Comparison of ENCODE assay signal across 11 cellular contexts in the genomic region with DNA sequence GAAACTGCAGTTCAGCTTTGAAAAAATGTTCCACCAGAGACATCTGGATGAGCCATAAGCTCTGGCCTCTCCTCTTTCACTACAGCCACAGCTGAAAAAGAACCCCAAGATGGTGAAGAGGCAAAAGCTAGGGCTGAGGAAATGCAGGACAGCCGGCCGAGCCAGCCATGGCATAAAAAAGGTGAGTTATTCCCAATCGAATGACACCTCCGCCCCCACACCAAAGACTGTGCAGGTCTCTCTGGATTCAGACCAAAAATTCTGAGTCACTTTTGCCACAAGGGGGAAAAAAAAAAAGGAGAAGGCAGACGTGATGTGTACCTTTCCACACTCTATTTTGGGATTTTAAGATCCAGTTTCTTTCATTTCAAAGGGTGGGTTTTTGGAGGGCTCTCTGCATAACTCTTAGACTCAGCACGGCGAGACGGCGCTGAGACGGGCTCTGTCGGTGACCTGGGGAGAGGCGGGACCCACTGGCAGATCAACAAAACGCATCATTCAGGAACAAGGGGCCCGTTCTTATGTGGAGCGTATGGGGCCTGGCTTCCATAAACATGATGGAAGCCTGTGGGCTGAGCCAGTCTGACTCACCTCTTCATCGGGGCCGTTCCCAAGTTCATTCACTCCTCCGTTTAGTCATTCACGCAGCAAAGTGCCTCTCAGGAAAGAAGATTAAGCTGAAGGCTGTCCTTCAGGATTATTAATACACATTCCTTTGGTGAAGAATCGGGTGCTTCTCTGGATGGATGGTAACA. TPM values are rescaled to one million over a fixed set of nuclear protein-coding genes. Genes with fewer than 3 reads are reported as not detected.
A peak's percentile ranks its signal among the peaks of the same experiment; 100 is the strongest.
DNase-seq lines count a peak whose midpoint lies in the region; TF ChIP-seq lines count a peak whose summit lies in the region.
"Had no signal": no experiment of that assay in that cellular context is flagged by ENCODE, and none has a peak within 500 bp of the region (broad histone marks: within the 10 kb centered on the region; RNA-seq: fewer than 3 reads in every experiment).

No MANE protein-coding gene starts in this region.

- CTCF ChIA-PET in PC-9 (lab: Charles Lee), result no interaction called here

- H3K4me3 Mint-ChIP-seq in osteocyte (ENCODE audit: unreplicated experiment), result no peak overlapping the region
- H3K4me3 Mint-ChIP-seq in glutamatergic neuron (ENCODE audit: unreplicated experiment), result no peak overlapping the region

- no peak overlapping the region for H3K9ac ChIP-seq in colonic mucosa (ENCODE audit: low read depth in 2 of 2, low read length in 2 of 2)

- H3K9me2 ChIP-seq in PC-9 (ENCODE audit: insufficient read depth), result no peaks in the 10 kb centered on the region

- peak; percentile 34 for DNase-seq in ELF-1 (ENCODE audit: low read depth, low spot score)
- peak; percentile 81 to 93 for DNase-seq in PC-9
- peak; percentile 96 for DNase-seq in epithelial cell of esophagus (ENCODE audit: low read depth)
- no peak for DNase-seq in osteocyte (ENCODE audit: extremely low spot score, unreplicated experiment)
- DNase-seq in colonic mucosa, result no peak
- no peak for DNase-seq in NCI-H524 (lab: John Stamatoyannopoulos, UW)
- DNase-seq in glutamatergic neuron, result no peak
- DNase-seq in BE2C, result no peak
- DNase-seq: activated CD4-positive, CD25-positive, alpha-beta regulatory T cell; small intestine had no signal

- H3K79me2 ChIP-seq in PC-9 (ENCODE audit: low read depth), result no peaks in the 10 kb centered on the region; the same call in 1 of the 2 replicates

- H3K27ac Mint-ChIP-seq in osteocyte (ENCODE audit: unreplicated experiment) (peak overlapping the region; percentile 64), glutamatergic neuron (ENCODE audit: unreplicated experiment) (no peak overlapping the region)

- TSS peak; percentile 90 for BruUV-seq in PC-9 (replicated peaks; lab: Mats Ljungman, UMichigan)

- H3K36me3 Mint-ChIP-seq in osteocyte (ENCODE audit: unreplicated experiment) (no peaks in the 10 kb centered on the region), glutamatergic neuron (ENCODE audit: unreplicated experiment) (no peaks in the 10 kb centered on the region)

- peaks cover 26% of the 10 kb centered on the region for H3F3A ChIP-seq in PC-9 (ENCODE audit: insufficient read depth, low read depth)

- H3K4me1 ChIP-seq in PC-9 (replicated peaks; ENCODE audit: insufficient read depth), result peaks cover 24% of the 10 kb centered on the region
- no peaks in the 10 kb centered on the region for H3K4me1 ChIP-seq in colonic mucosa
- H3K4me1 ChIP-seq in BE2C, result no peaks in the 10 kb centered on the region

- H3K9me3 Mint-ChIP-seq in osteocyte (ENCODE audit: unreplicated experiment) (no peaks in the 10 kb centered on the region), glutamatergic neuron (ENCODE audit: unreplicated experiment) (peaks cover 2% of the 10 kb centered on the region)

- peak overlapping the region; percentile 78 for H2AFZ ChIP-seq in PC-9

- H3K27ac ChIP-seq in PC-9 (peak overlapping the region; percentile 92), colonic mucosa (no peak overlapping the region)

- POLR2A ChIA-PET in PC-9 (lab: Charles Lee; ENCODE audit: unreplicated experiment), result interaction anchor here (0.6 to 0.7 kb wide), 2 partner anchors 111 to 623 kb away, joined by 4 to 5 read pairs; no protein-coding TSS in a partner anchor

- H3K4me1 Mint-ChIP-seq in osteocyte (ENCODE audit: unreplicated experiment) (peaks cover 17% of the 10 kb centered on the region), glutamatergic neuron (ENCODE audit: low read depth, unreplicated experiment) (peaks cover 13% of the 10 kb centered on the region)

- H3K27me3 ChIP-seq in PC-9 (ENCODE audit: insufficient read depth, low read depth) (no peaks in the 10 kb centered on the region), colonic mucosa (no peaks in the 10 kb centered on the region), BE2C (no peaks in the 10 kb centered on the region)
- H3K27me3 ChIP-seq: ascending aorta had no signal

- TF ChIP-seq CTCF in PC-9 (conservative IDR thresholded peaks at IDR 0.05) (no peak; the same call in 1 of the 2 replicates), epithelial cell of esophagus (IDR thresholded peaks at IDR 0.05; ENCODE audit: insufficient read depth, low read depth, low read length, missing control alignments) (no peak), osteocyte (IDR thresholded peaks at IDR 0.05) (no peak), colonic mucosa (IDR thresholded peaks at IDR 0.05) (no peak), glutamatergic neuron (IDR thresholded peaks at IDR 0.05; ENCODE audit: partially characterized antibody, unreplicated experiment) (no peak), BE2C (IDR thresholded peaks at IDR 0.05; ENCODE audit: low read depth, low read length) (no peak)

- H3K9me3 ChIP-seq in PC-9 (ENCODE audit: insufficient read depth, low read depth) (no peaks in the 10 kb centered on the region), colonic mucosa (no peaks in the 10 kb centered on the region), BE2C (no peaks in the 10 kb centered on the region)
- H3K9me3 ChIP-seq: ascending aorta had no signal

- H3K36me3 ChIP-seq in PC-9 (ENCODE audit: low read depth), result no peaks in the 10 kb centered on the region
- no peaks in the 10 kb centered on the region for H3K36me3 ChIP-seq in colonic mucosa
- H3K36me3 ChIP-seq in BE2C, result no peaks in the 10 kb centered on the region
- H3K36me3 ChIP-seq: ascending aorta had no signal

- intact Hi-C loops in PC-9 (cut with micrococcal nuclease; ENCODE audit: unreplicated experiment), result loop anchor here (1.0 to 5.0 kb wide), 2 partner anchors 31 to 45 kb away; no protein-coding TSS in a partner anchor
- intact Hi-C loops in colonic mucosa (cut with DNase I), result no loop called here

- H3K4me2 ChIP-seq in PC-9, result peak overlapping the region; percentile 85

- no peaks in the 10 kb centered on the region for H4K20me1 ChIP-seq in PC-9 (ENCODE audit: insufficient read depth)

- H3K4me3 ChIP-seq in PC-9 (peak overlapping the region; percentile 57), epithelial cell of esophagus (ENCODE audit: low read length) (no peak overlapping the region), colonic mucosa (no peak overlapping the region), BE2C (ENCODE audit: low read depth, low read length) (no peak overlapping the region)

- peaks cover 3% of the 10 kb centered on the region for H3K27me3 Mint-ChIP-seq in osteocyte (ENCODE audit: unreplicated experiment)
- peaks cover 5% of the 10 kb centered on the region for H3K27me3 Mint-ChIP-seq in glutamatergic neuron (ENCODE audit: unreplicated experiment)

RNA-seq across cellular contexts. Expression of a gene that starts 54.8 kb away (rescaled TPM):
- 6.3 and 6.8 TPM in 2 replicates for total RNA-seq in PC-9 (2021)
- total RNA-seq in osteocyte, result 0.34 and 0.89 TPM in 2 replicates
- total RNA-seq in colonic mucosa, result 1 to 10 TPM; 5.8 to 7.3 TPM
- not detected for total RNA-seq in glutamatergic neuron (ENCODE audit: unreplicated experiment)
- polyA plus RNA-seq in BE2C (2012; ENCODE audit: insufficient read depth, insufficient read length, low read depth), result not detected

Comparison
In these comparisons a context has a peak if more than half of its experiments do, and no peak if none do; other contexts are left out.
1. DNase-seq: peak in ELF-1 (single experiment), PC-9 (2 of 2) and epithelial cell of esophagus (single experiment); none in osteocyte (single experiment), colonic mucosa (single experiment), NCI-H524 (0 of 2), glutamatergic neuron (single experiment) and BE2C (single experiment).